ENCODE assay signal across 23 cellular contexts in genomic region chrX:78545233-78545632, GRCh38.
A peak's percentile ranks its signal among the peaks of the same experiment; 100 is the strongest.
DNase-seq lines count a peak whose midpoint lies in the region; ATAC-seq and TF ChIP-seq lines count a peak whose summit lies in the region.
"Had no signal": no experiment of that assay in that cellular context is flagged by ENCODE, and none has a peak within 500 bp of the region (broad histone marks: within the 10 kb centered on the region; RNA-seq: fewer than 3 reads in every experiment).

No MANE protein-coding gene starts in this region.

- H3K79me2 ChIP-seq in mammary epithelial cell (ENCODE audit: insufficient read depth, low read length): no peaks in the 10 kb centered on the region

- no peak overlapping the region for H3K27ac ChIP-seq in mammary epithelial cell (ENCODE audit: insufficient read depth, low read depth, low read length)
- H3K27ac ChIP-seq: A549; BLaER1 treated with 17β-estradiol and CSF1 and Interleukin-3, amounts not matched to agents 10 nM and 100 nM had no signal

- H3K4me3 Mint-ChIP-seq in MCF 10A (ENCODE audit: unreplicated experiment): no peak overlapping the region
- H3K4me3 Mint-ChIP-seq: CD14-positive monocyte; CD4-positive, alpha-beta T cell; CD8-positive, alpha-beta memory T cell; HFFc6 had no signal

- no peak overlapping the region for H3K4me3 ChIP-seq in mammary epithelial cell (replicated peaks in 1 of 3; ENCODE audit: insufficient read depth in 1 of 3, low read depth in 2 of 3, low read length in 3 of 3)
- H3K4me3 ChIP-seq: A549; BLaER1 treated with 17β-estradiol and CSF1 and Interleukin-3, amounts not matched to agents 10 nM and 100 nM; GM12878; HAP-1 had no signal

- BruUV-seq in MCF 10A (replicated peaks; lab: Mats Ljungman, UMichigan): no TSS peak
- BruUV-seq in mammary epithelial cell (replicated peaks; lab: Mats Ljungman, UMichigan): no TSS peak

- CTCF ChIA-PET in MCF 10A (lab: Yijun Ruan, JAX) (no interaction called here), mammary epithelial cell (lab: Charles Lee; ENCODE audit: low non-redundant PET) (no interaction called here)

- dilution Hi-C loops in mammary epithelial cell (cut with HindIII; ENCODE audit: low sequenced_read_pairs): no loop called here

- H3K36me3 ChIP-seq in mammary epithelial cell (ENCODE audit: insufficient read depth, low read length): no peaks in the 10 kb centered on the region
- H3K36me3 ChIP-seq: BE2C; BLaER1 treated with 17β-estradiol and CSF1 and Interleukin-3, amounts not matched to agents 10 nM and 100 nM; HAP-1 had no signal

- DNase-seq in MCF 10A (ENCODE audit: unreplicated experiment) (peak; percentile 28), mammary epithelial cell (no peak), DMS53 treated with DMSO at 0.1 percent for 48 hours (lab: John Stamatoyannopoulos, UW; ENCODE audit: unreplicated experiment) (peak; percentile 0), M059J (ENCODE audit: low read depth) (peak; percentile 1), left lobe of liver (ENCODE audit: low spot score) (peak; percentile 45), RPMI8226 (no peak), T1000 (lab: John Stamatoyannopoulos, UW) (no peak)
- DNase-seq: 8988T; ACHN; AML-193; BE2C; CD4-positive, alpha-beta T cell; CD8-positive, alpha-beta memory T cell; DMS 273 treated with DMSO at 0.1 percent for 48 hours; DND-41; GDM1; GOT3; HFFc6 had no signal

- H3K9me3 Mint-ChIP-seq in MCF 10A (ENCODE audit: unreplicated experiment): peaks cover 46% of the 10 kb centered on the region

- H3K36me3 Mint-ChIP-seq in MCF 10A (ENCODE audit: insufficient read depth, unreplicated experiment): no peaks in the 10 kb centered on the region
- H3K36me3 Mint-ChIP-seq: CD14-positive monocyte had no signal

- no peak overlapping the region for H3K9ac ChIP-seq in mammary epithelial cell (ENCODE audit: insufficient read depth, low read length)
- H3K9ac ChIP-seq: BLaER1 treated with 17β-estradiol and CSF1 and Interleukin-3, amounts not matched to agents 10 nM and 100 nM had no signal

- no peaks in the 10 kb centered on the region for H4K20me1 ChIP-seq in mammary epithelial cell (ENCODE audit: insufficient read depth, low read length)
- H4K20me1 ChIP-seq: BLaER1 treated with 17β-estradiol and CSF1 and Interleukin-3, amounts not matched to agents 10 nM and 100 nM had no signal

- H3K4me1 Mint-ChIP-seq in MCF 10A (ENCODE audit: insufficient read depth, unreplicated experiment): peaks cover 10% of the 10 kb centered on the region
- H3K4me1 Mint-ChIP-seq: CD14-positive monocyte; CD8-positive, alpha-beta memory T cell had no signal

- TF ChIP-seq CTCF in MCF 10A (IDR thresholded peaks at IDR 0.05; ENCODE audit: unreplicated experiment) (no peak), mammary epithelial cell (conservative IDR thresholded peaks at IDR 0.05 in 1 of 2, IDR thresholded peaks at IDR 0.05 in 1 of 2; ENCODE audit: extremely low read depth in 1 of 2, insufficient read depth in 1 of 2, low read depth in 1 of 2, low read length in 2 of 2) (no peak)

- peak; percentile 61 for ATAC-seq in left lobe of liver
- ATAC-seq: A549, GM12878 had no signal

- H3K27me3 ChIP-seq in mammary epithelial cell (ENCODE audit: insufficient read depth, low read length): no peaks in the 10 kb centered on the region
- H3K27me3 ChIP-seq: BE2C had no signal

- POLR2A ChIA-PET in MCF 10A (lab: Yijun Ruan, JAX): no interaction called here

- H3K9me3 ChIP-seq in mammary epithelial cell (replicated peaks; ENCODE audit: insufficient read depth, low read length): peaks cover 3% of the 10 kb centered on the region
- H3K9me3 ChIP-seq: A549, BE2C, HAP-1 had no signal

- no peaks in the 10 kb centered on the region for H3K27me3 Mint-ChIP-seq in MCF 10A (ENCODE audit: insufficient read depth, unreplicated experiment)
- H3K27me3 Mint-ChIP-seq: CD4-positive, alpha-beta T cell had no signal

- no peaks in the 10 kb centered on the region for H3K4me1 ChIP-seq in mammary epithelial cell (ENCODE audit: insufficient read depth, low read length)
- H3K4me1 ChIP-seq: A549; BE2C; BLaER1 treated with 17β-estradiol and CSF1 and Interleukin-3, amounts not matched to agents 10 nM and 100 nM; HAP-1 had no signal

- no peak overlapping the region for H2AFZ ChIP-seq in mammary epithelial cell (ENCODE audit: low read depth, low read length)

- in situ Hi-C loops in mammary epithelial cell (cut with MboI; ENCODE audit: low sequenced_read_pairs in 2 of 2): no loop called here

- H3K27ac Mint-ChIP-seq in MCF 10A (ENCODE audit: low read depth, unreplicated experiment): no peak overlapping the region
- H3K27ac Mint-ChIP-seq: CD4-positive, alpha-beta T cell; HFFc6 had no signal

- intact Hi-C loops in MCF 10A (cut with micrococcal nuclease): no loop called here
- intact Hi-C loops in mammary epithelial cell (cut with micrococcal nuclease): no loop called here

- no peak overlapping the region for H3K4me2 ChIP-seq in mammary epithelial cell (ENCODE audit: insufficient read depth, low read depth, low read length)
- H3K4me2 ChIP-seq: A549; BLaER1 treated with 17β-estradiol and CSF1 and Interleukin-3, amounts not matched to agents 10 nM and 100 nM had no signal

Comparison
In these comparisons a context has a peak if more than half of its experiments do, and no peak if none do; other contexts are left out.
1. DNase-seq: peak in MCF 10A (single experiment), DMS53 treated with DMSO at 0.1 percent for 48 hours (single experiment), M059J (single experiment) and left lobe of liver (single experiment); none in mammary epithelial cell (single experiment), RPMI8226 (single experiment) and T1000 (single experiment).